Comparison of ENCODE assay signal across 12 cellular contexts in genomic region chr4:40183615-40184411, GRCh38. TPM values are rescaled to one million over a fixed set of nuclear protein-coding genes. Genes with fewer than 3 reads are reported as not detected.
DNase-seq lines count a peak whose midpoint lies in the region; ATAC-seq and TF ChIP-seq lines count a peak whose summit lies in the region.
"Had no signal": no experiment of that assay in that cellular context is flagged by ENCODE, and none has a peak within 500 bp of the region (broad histone marks: within the 10 kb centered on the region; RNA-seq: fewer than 3 reads in every experiment).

No MANE protein-coding gene starts in this region.

- no peaks in the 10 kb centered on the region for H4K20me1 ChIP-seq in GM23248 (ENCODE audit: insufficient read depth)

- peaks cover 29% of the 10 kb centered on the region for H3F3A ChIP-seq in GM23248 (ENCODE audit: insufficient read depth)

- peak; percentile 17 for ATAC-seq in CD8-positive, alpha-beta T cell
- no peak for ATAC-seq in HG02970 (IDR thresholded peaks at IDR 0.05; ENCODE audit: low FRiP score, unreplicated experiment)

- H3K4me3 Mint-ChIP-seq in CD8-positive, alpha-beta T cell: peak overlapping the region; percentile 27
- H3K4me3 Mint-ChIP-seq in T-helper 2 cell treated with Interferon-gamma antibody and Interleukin-4, amounts not matched to agents 5 μg/mL and 100 μg/mL, for 36 hours: peak overlapping the region; percentile 53

- no peak overlapping the region for H3K4me3 ChIP-seq in CD8-positive, alpha-beta T cell (ENCODE audit: low read depth, low read length)
- H3K4me3 ChIP-seq in GM23248: no peak overlapping the region
- H3K4me3 ChIP-seq in fibroblast of the aortic adventitia (ENCODE audit: low read depth, low read length): no peak overlapping the region
- H3K4me3 ChIP-seq in BE2C (ENCODE audit: low read depth, low read length): no peak overlapping the region
- H3K4me3 ChIP-seq: thoracic aorta had no signal

- H3K4me1 ChIP-seq in CD8-positive, alpha-beta T cell (ENCODE audit: insufficient read depth, low read length): peaks cover 17% of the 10 kb centered on the region
- H3K4me1 ChIP-seq in GM23248 (ENCODE audit: insufficient read depth) (peaks cover 35% of the 10 kb centered on the region), BE2C (no peaks in the 10 kb centered on the region)

- no peak for DNase-seq in CD8-positive, alpha-beta T cell
- DNase-seq in GM23248: peak; percentile 60
- DNase-seq in T-helper 2 cell treated with Interferon-gamma antibody and Interleukin-4, amounts not matched to agents 5 μg/mL and 100 μg/mL, for 36 hours (ENCODE audit: low spot score): peak; percentile 27
- DNase-seq in fibroblast of the aortic adventitia (ENCODE audit: low read depth): peak; percentile 15
- DNase-seq in NCI-H82 (lab: John Stamatoyannopoulos, UW): no peak
- DNase-seq in cerebellum (ENCODE audit: low spot score): no peak
- no peak for DNase-seq in BE2C
- DNase-seq: activated CD4-positive, alpha-beta T cell treated with anti-CD3 and anti-CD28 coated beads for 48 hours; DMS79; NCI-H510A had no signal

- H3K79me2 ChIP-seq in GM23248 (ENCODE audit: insufficient read depth): no peaks in the 10 kb centered on the region

- WGBS in GM23248 (ENCODE audit: low coverage in 1 of 2, low lambda C conversion rate in 2 of 2, missing lambda C conversion rate in 2 of 2), 2 experiments: 69 to 72% methylated on average over 12 of the region's 12 CpGs

- no peaks in the 10 kb centered on the region for H3K27me3 Mint-ChIP-seq in CD8-positive, alpha-beta T cell (ENCODE audit: low read depth)
- H3K27me3 Mint-ChIP-seq in T-helper 2 cell treated with Interferon-gamma antibody and Interleukin-4, amounts not matched to agents 5 μg/mL and 100 μg/mL, for 36 hours (ENCODE audit: low read depth): no peaks in the 10 kb centered on the region

- in situ Hi-C loops in GM23248 (cut with MboI): no loop called here

- H3K27ac ChIP-seq in CD8-positive, alpha-beta T cell (ENCODE audit: low read depth, low read length): no peak overlapping the region
- H3K27ac ChIP-seq in GM23248: peak overlapping the region; percentile 44
- H3K27ac ChIP-seq: thoracic aorta had no signal

- no peaks in the 10 kb centered on the region for H3K9me3 ChIP-seq in CD8-positive, alpha-beta T cell (ENCODE audit: low read length)
- H3K9me3 ChIP-seq in GM23248 (ENCODE audit: low read depth) (no peaks in the 10 kb centered on the region), BE2C (no peaks in the 10 kb centered on the region)
- H3K9me3 ChIP-seq: thoracic aorta had no signal

- peak overlapping the region; percentile 37 for H2AFZ ChIP-seq in GM23248

- H3K9me3 Mint-ChIP-seq in CD8-positive, alpha-beta T cell: no peaks in the 10 kb centered on the region
- no peaks in the 10 kb centered on the region for H3K9me3 Mint-ChIP-seq in T-helper 2 cell treated with Interferon-gamma antibody and Interleukin-4, amounts not matched to agents 5 μg/mL and 100 μg/mL, for 36 hours

- H3K4me2 ChIP-seq in GM23248 (ENCODE audit: unreplicated experiment): peak overlapping the region; percentile 25

- H3K27me3 ChIP-seq in CD8-positive, alpha-beta T cell (ENCODE audit: insufficient read depth, low read length): no peaks in the 10 kb centered on the region
- H3K27me3 ChIP-seq in GM23248 (replicated peaks; ENCODE audit: insufficient read depth) (no peaks in the 10 kb centered on the region), BE2C (no peaks in the 10 kb centered on the region)

- H3K9me2 ChIP-seq in GM23248 (ENCODE audit: insufficient read depth): no peaks in the 10 kb centered on the region

- peak overlapping the region; percentile 60 for H3K27ac Mint-ChIP-seq in CD8-positive, alpha-beta T cell
- peak overlapping the region; percentile 42 for H3K27ac Mint-ChIP-seq in T-helper 2 cell treated with Interferon-gamma antibody and Interleukin-4, amounts not matched to agents 5 μg/mL and 100 μg/mL, for 36 hours

- no peaks in the 10 kb centered on the region for H3K36me3 Mint-ChIP-seq in CD8-positive, alpha-beta T cell
- H3K36me3 Mint-ChIP-seq in T-helper 2 cell treated with Interferon-gamma antibody and Interleukin-4, amounts not matched to agents 5 μg/mL and 100 μg/mL, for 36 hours (ENCODE audit: low read depth): peaks cover 5% of the 10 kb centered on the region

- no peak for TF ChIP-seq CTCF in CD8-positive, alpha-beta T cell (IDR thresholded peaks at IDR 0.05)
- no peak for TF ChIP-seq CTCF in fibroblast of the aortic adventitia (IDR thresholded peaks at IDR 0.05; ENCODE audit: insufficient read depth, low read length)
- no peak for TF ChIP-seq CTCF in BE2C (IDR thresholded peaks at IDR 0.05; ENCODE audit: low read depth, low read length)

- intact Hi-C loops in CD8-positive, alpha-beta T cell (cut with DNase I, micrococcal nuclease): no loop called here

- no peaks in the 10 kb centered on the region for H3K36me3 ChIP-seq in CD8-positive, alpha-beta T cell (ENCODE audit: insufficient read depth, low read length)
- no peaks in the 10 kb centered on the region for H3K36me3 ChIP-seq in GM23248 (ENCODE audit: low read depth)
- H3K36me3 ChIP-seq in BE2C: no peaks in the 10 kb centered on the region
- H3K36me3 ChIP-seq: thoracic aorta had no signal

- CTCF ChIA-PET in CD8-positive, alpha-beta T cell (lab: Charles Lee): interaction anchor here (0.6 to 2.9 kb wide), 8 partner anchors 10 to 142 kb away, joined by 3 to 12 read pairs (median 3); no protein-coding TSS in a partner anchor

- POLR2A ChIA-PET in CD8-positive, alpha-beta T cell (lab: Charles Lee): interaction anchor here (0.6 to 1.2 kb wide), 4 partner anchors 21 to 35 kb away, joined by 4 to 5 read pairs (median 4); no protein-coding TSS in a partner anchor

- H3K9ac ChIP-seq in GM23248: no peak overlapping the region

- peaks cover 31% of the 10 kb centered on the region for H3K4me1 Mint-ChIP-seq in CD8-positive, alpha-beta T cell (ENCODE audit: low read depth)
- H3K4me1 Mint-ChIP-seq in T-helper 2 cell treated with Interferon-gamma antibody and Interleukin-4, amounts not matched to agents 5 μg/mL and 100 μg/mL, for 36 hours (ENCODE audit: low read depth): peaks cover 39% of the 10 kb centered on the region

RNA-seq across cellular contexts. Expression of gene RHOH, which starts 13.0 kb away (rescaled TPM):
- 100 to 1,000 TPM; 533 to 539 TPM for total RNA-seq in CD8-positive, alpha-beta T cell
- not detected in 2 replicates for total RNA-seq in GM23248 (2014; rRNA removed; shearing (Covaris generic))
- polyA plus RNA-seq in GM23248 (2016; fragmentation: Nextera tagmentation; extraction: Ambion mirVana): 0.24 TPM in 1 of 2 replicates, not detected in the other
- total RNA-seq in fibroblast of the aortic adventitia (ENCODE audit: low replicate concordance): not detected in 2 replicates
- total RNA-seq in cerebellum: 0.18 TPM
- 1.4 TPM for polyA plus RNA-seq in BE2C (2012; ENCODE audit: insufficient read depth, insufficient read length, low read depth)

Comparison
In these comparisons a context has a peak if more than half of its experiments do, and no peak if none do; other contexts are left out.
1. DNase-seq: peak in GM23248 (single experiment), T-helper 2 cell treated with Interferon-gamma antibody and Interleukin-4, amounts not matched to agents 5 μg/mL and 100 μg/mL, for 36 hours (single experiment) and fibroblast of the aortic adventitia (single experiment); none in CD8-positive, alpha-beta T cell (0 of 7), NCI-H82 (single experiment), cerebellum (single experiment) and BE2C (single experiment).
2. RNA of gene RHOH, which starts 13.0 kb away (total RNA-seq): 533 to 539 TPM in CD8-positive, alpha-beta T cell; 0.18 TPM in cerebellum (single experiment), not detected in GM23248 and not detected in fibroblast of the aortic adventitia; every median in the first group is over 100 times any median in the second.